ENCODE assay signal across 22 cellular contexts in genomic region chr6:129351807-129352206, GRCh38.
"Had no signal": no experiment of that assay in that cellular context is flagged by ENCODE, and none has a peak within 500 bp of the region (broad histone marks: within the 10 kb centered on the region; RNA-seq: fewer than 3 reads in every experiment).

No MANE protein-coding gene starts in this region.

- H3K9me3 ChIP-seq: colonic mucosa, pancreas, transverse colon had no signal

- H3K4me1 Mint-ChIP-seq: activated B cell treated with CpG ODN at 0.5 μM for 24 hours; activated CD4-positive, alpha-beta T cell treated with anti-CD3 and anti-CD28 coated beads for 36 hours; central memory CD8-positive, alpha-beta T cell had no signal

- H3K27me3 ChIP-seq: colonic mucosa, pancreas, transverse colon had no signal

- H3K4me1 ChIP-seq: colonic mucosa, pancreas had no signal

- H3K36me3 Mint-ChIP-seq: activated naive CD8-positive, alpha-beta T cell; natural killer cell treated with Interleukin-12 subunit alpha and Interleukin-12 subunit beta and Interleukin-15 and Interleukin-18, amount 100 ng/mL, for 72 hours; stimulated activated naive B cell treated with anti-CD40 and anti-IgM and Interleukin-4, amounts not matched to agents 10 μg/mL and 1 μg/mL and 100 μg/mL, for 72 hours had no signal

- ATAC-seq: activated CD4-positive, alpha-beta T cell treated with anti-CD3 and anti-CD28 coated beads for 36 hours; activated T-cell treated with anti-CD3 and anti-CD28 coated beads, Interleukin-2, amount 50 U/mL, for 4 hours; left lobe of liver; natural killer cell treated with Interleukin-12 subunit alpha and Interleukin-12 subunit beta and Interleukin-15 and Interleukin-18, amount 100 ng/mL, for 72 hours; pancreas; sciatic nerve; stimulated activated naive B cell treated with anti-CD40 and anti-IgM and Interleukin-4, amounts not matched to agents 10 μg/mL and 1 μg/mL and 100 μg/mL, for 72 hours had no signal

- H3K4me3 ChIP-seq: colonic mucosa, pancreas, smooth muscle cell, transverse colon had no signal

- DNase-seq: activated B cell treated with CpG ODN at 0.5 μM for 24 hours; activated CD4-positive, alpha-beta T cell treated with anti-CD3 and anti-CD28 coated beads for 36 hours; activated CD4-positive, alpha-beta T cell treated with anti-CD3 and anti-CD28 coated beads, Interleukin-2, amount 50 U/mL, for 4 hours; activated CD8-positive, alpha-beta memory T cell treated with anti-CD3 and anti-CD28 coated beads for 24 hours; activated CD8-positive, alpha-beta memory T cell treated with anti-CD3 and anti-CD28 coated beads, Interleukin-2, amount 50 U/mL, for 48 hours; activated naive CD4-positive, alpha-beta T cell; activated T-cell treated with anti-CD3 and anti-CD28 coated beads, Interleukin-2, amount 50 U/mL, for 4 hours; colonic mucosa; kidney; pancreas; stimulated activated CD4-positive, alpha-beta T cell treated with anti-CD3 and anti-CD28 coated beads, Interleukin-2, amount 100 ng/mL, for 48 hours; stimulated activated CD8-positive, alpha-beta memory T cell treated with anti-CD3 and anti-CD28 coated beads, Interleukin-4, amount 100 ng/mL, for 48 hours; stimulated activated naive B cell treated with anti-CD40 and anti-IgM and Interleukin-4, amounts not matched to agents 10 μg/mL and 1 μg/mL and 100 μg/mL, for 72 hours; transverse colon had no signal

- H3K36me3 ChIP-seq: colonic mucosa, pancreas, transverse colon had no signal

- H3K27ac Mint-ChIP-seq: activated B cell treated with CpG ODN at 0.5 μM for 24 hours; activated CD4-positive, alpha-beta T cell treated with anti-CD3 and anti-CD28 coated beads for 36 hours; activated naive CD8-positive, alpha-beta T cell; activated T-helper 2 cell treated with anti-CD3 and anti-CD28 coated beads, Interferon-gamma antibody, Interleukin-2, Interleukin-4, amounts not matched to agents 10 μg/mL and 5 μg/mL and 100 μg/mL, durations not matched to agents 14 hours and 24 hours and 36 hours; natural killer cell treated with Interleukin-12 subunit alpha and Interleukin-12 subunit beta and Interleukin-15 and Interleukin-18, amount 100 ng/mL, for 72 hours; stimulated activated naive B cell treated with anti-CD40 and anti-IgM and Interleukin-4, amounts not matched to agents 10 μg/mL and 1 μg/mL and 100 μg/mL, for 72 hours; T-helper 1 cell treated with Interleukin-12 subunit alpha and Interleukin-12 subunit beta and Interleukin-4 antibody, amounts not matched to agents 30 μg/mL and 1 μg/mL, for 36 hours had no signal

- H3K9me3 Mint-ChIP-seq: activated B cell treated with CpG ODN at 0.5 μM for 24 hours; activated T-cell treated with anti-CD3 and anti-CD28 coated beads, Interleukin-2, amount 50 U/mL, for 4 hours; activated T-helper 2 cell treated with anti-CD3 and anti-CD28 coated beads, Interferon-gamma antibody, Interleukin-2, Interleukin-4, amounts not matched to agents 10 μg/mL and 5 μg/mL and 100 μg/mL, durations not matched to agents 14 hours and 24 hours and 36 hours; central memory CD8-positive, alpha-beta T cell; natural killer cell treated with Interleukin-12 subunit alpha and Interleukin-12 subunit beta and Interleukin-15 and Interleukin-18, amount 100 ng/mL, for 72 hours; stimulated activated naive B cell treated with anti-CD40 and anti-IgM and Interleukin-4, amounts not matched to agents 10 μg/mL and 1 μg/mL and 100 μg/mL, for 72 hours; T-helper 1 cell treated with Interleukin-12 subunit alpha and Interleukin-12 subunit beta and Interleukin-4 antibody, amounts not matched to agents 30 μg/mL and 1 μg/mL, for 36 hours had no signal

- H3K27me3 Mint-ChIP-seq: stimulated activated naive B cell treated with anti-CD40 and anti-IgM and Interleukin-4, amounts not matched to agents 10 μg/mL and 1 μg/mL and 100 μg/mL, for 72 hours had no signal

- H3K4me3 Mint-ChIP-seq: activated B cell treated with CpG ODN at 0.5 μM for 24 hours; activated CD4-positive, alpha-beta T cell treated with anti-CD3 and anti-CD28 coated beads for 36 hours; activated naive CD8-positive, alpha-beta T cell; activated T-cell treated with anti-CD3 and anti-CD28 coated beads, Interleukin-2, amount 50 U/mL, for 4 hours; central memory CD8-positive, alpha-beta T cell; natural killer cell treated with Interleukin-12 subunit alpha and Interleukin-12 subunit beta and Interleukin-15 and Interleukin-18, amount 100 ng/mL, for 72 hours; stimulated activated naive B cell treated with anti-CD40 and anti-IgM and Interleukin-4, amounts not matched to agents 10 μg/mL and 1 μg/mL and 100 μg/mL, for 72 hours; T-helper 1 cell treated with Interleukin-12 subunit alpha and Interleukin-12 subunit beta and Interleukin-4 antibody, amounts not matched to agents 30 μg/mL and 1 μg/mL, for 36 hours had no signal
